In genomic region chr16:31094088-31094423, GRCh38 we compare ENCODE assay signal across 8 cellular contexts. TPM values are rescaled to one million over a fixed set of nuclear protein-coding genes. Genes with fewer than 3 reads are reported as not detected.
DNase-seq lines count a peak whose midpoint lies in the region; ATAC-seq, FAIRE-seq and TF ChIP-seq lines count a peak whose summit lies in the region.

No MANE protein-coding gene starts in this region.

- no peak for ATAC-seq in GM18868 (IDR thresholded peaks at IDR 0.05; ENCODE audit: unreplicated experiment)

- H3K9me3 ChIP-seq in HUES64 (ENCODE audit: insufficient read depth, low read depth, low read length) = no peaks in the 10 kb centered on the region
- H3K9me3 ChIP-seq in liver (ENCODE audit: control insufficient read depth in 4 of 4, low read length in 3 of 4) = no peaks in the 10 kb centered on the region
- H3K9me3 ChIP-seq in tibial nerve = no peaks in the 10 kb centered on the region

- H3K9ac ChIP-seq in HUES64 (ENCODE audit: low read depth, low read length) (peak overlapping the region; percentile 83), liver (ENCODE audit: low read depth in 1 of 2, low read length in 2 of 2) (peak overlapping the region; percentile 61 to 85)

- FAIRE-seq in bronchial epithelial cell (lab: Jason Lieb, UNC) = no peak

- H3K27me3 ChIP-seq in HUES64 (ENCODE audit: insufficient read depth, low read length) = no peaks in the 10 kb centered on the region
- H3K27me3 ChIP-seq in bronchial epithelial cell (ENCODE audit: control insufficient read depth, insufficient read depth, low read length) = no peaks in the 10 kb centered on the region
- no peaks in the 10 kb centered on the region for H3K27me3 ChIP-seq in liver (ENCODE audit: control insufficient read depth in 4 of 4, insufficient read depth in 4 of 4, low read length in 3 of 4)
- H3K27me3 ChIP-seq in tibial nerve = no peaks in the 10 kb centered on the region

- DNase-seq in ELR (ENCODE audit: low read depth) (peak; percentile 35), bronchial epithelial cell (ENCODE audit: low read depth) (no peak), tibial nerve (ENCODE audit: low spot score in 2 of 2) (no peak), NK-92 (lab: John Stamatoyannopoulos, UW; ENCODE audit: unreplicated experiment) (no peak), GDM1 (lab: John Stamatoyannopoulos, UW) (no peak)

- under 1% methylated on average over 20 of the region's 20 CpGs for WGBS in HUES64
- under 1% methylated on average over 20 of the region's 20 CpGs for WGBS in liver
- WGBS in tibial nerve, 2 donors = 0 to 1% methylated on average over 20 of the region's 20 CpGs

- H3K36me3 ChIP-seq in HUES64 (ENCODE audit: insufficient read depth, low read length) = peaks cover 26% of the 10 kb centered on the region
- peaks cover 5% of the 10 kb centered on the region for H3K36me3 ChIP-seq in bronchial epithelial cell (ENCODE audit: control insufficient read depth, insufficient read depth, low read length)
- peaks cover 2 to 16% (median 11%) of the 10 kb centered on the region in 4 donors for H3K36me3 ChIP-seq in liver (ENCODE audit: control insufficient read depth in 4 of 4, insufficient read depth in 3 of 4, low read depth in 1 of 4, low read length in 3 of 4)
- peaks cover 0 to 27% (median 0%) of the 10 kb centered on the region in 3 donors for H3K36me3 ChIP-seq in tibial nerve

- no peak for TF ChIP-seq EP300 in tibial nerve (IDR thresholded peaks at IDR 0.05)

- H3K4me1 ChIP-seq in HUES64 (ENCODE audit: insufficient read depth, low read length) (peaks cover 4% of the 10 kb centered on the region; the same call in 1 of the 2 replicates), liver (ENCODE audit: control insufficient read depth in 4 of 4, insufficient read depth in 4 of 4, low read length in 3 of 4) (peaks cover 0 to 19% (median 11%) of the 10 kb centered on the region in 4 donors), tibial nerve (peaks cover 0 to 29% (median 11%) of the 10 kb centered on the region in 4 donors)

- H3K27ac ChIP-seq in HUES64 (ENCODE audit: low read depth, low read length) (peak overlapping the region; percentile 88), liver (ENCODE audit: low read depth in 1 of 2, low read length in 2 of 2) (peak overlapping the region; percentile 91 to 96), tibial nerve (peak overlapping the region; percentile 58 to 89 (median 84))

- H3K4me3 ChIP-seq in HUES64 (ENCODE audit: low read length) (peak overlapping the region; percentile 79), bronchial epithelial cell (ENCODE audit: low read depth, low read length) (peak overlapping the region; percentile 77), liver (ENCODE audit: low read depth in 1 of 3, low read length in 3 of 3) (peak overlapping the region; percentile 89 to 93 (median 92)), tibial nerve (peak overlapping the region; percentile 69 to 82 (median 76))

- TF ChIP-seq POLR2A in tibial nerve (IDR thresholded peaks at IDR 0.05) = no peak

- TF ChIP-seq RAD21 in liver (IDR thresholded peaks at IDR 0.05) = no peak

- TF ChIP-seq CTCF in bronchial epithelial cell (IDR thresholded peaks at IDR 0.05; ENCODE audit: insufficient read depth, low read length, severe bottlenecking) (no peak), liver (IDR thresholded peaks at IDR 0.05; ENCODE audit: low read depth, low read length, missing input control) (no peak), tibial nerve (IDR thresholded peaks at IDR 0.05) (no peak)

TF ChIP-seq in liver, 16 proteins besides CTCF, POLR2A, EP300 and RAD21:
- TF ChIP-seq HNF4G (IDR thresholded peaks at IDR 0.05) (no peak), FOXA2 (IDR thresholded peaks at IDR 0.05) (no peak), RXRA (IDR thresholded peaks at IDR 0.05) (no peak), REST (IDR thresholded peaks at IDR 0.05) (no peak), EGR1 (IDR thresholded peaks at IDR 0.05; ENCODE audit: low read depth in 2 of 2) (no peak), NR2F2 (IDR thresholded peaks at IDR 0.05) (no peak), TAF1 (conservative IDR thresholded peaks at IDR 0.05) (no peak), FOXA1 (IDR thresholded peaks at IDR 0.05) (no peak), YY1 (IDR thresholded peaks at IDR 0.05) (no peak)

RNA-seq across cellular contexts. Expression of gene VKORC1, which starts 0.5 kb away (rescaled TPM):
- polyA plus RNA-seq in HUES64 (2013, experiment 1 of 2) = 66.6 TPM
- polyA plus RNA-seq in HUES64 (2013, experiment 2 of 2) = 80.0 TPM
- total RNA-seq in bronchial epithelial cell = 29.2 and 32.6 TPM in 2 replicates
- total RNA-seq in liver = 100 to 1,000 TPM in 1 of 2 donors, 10 to 100 TPM in 1; 29.9 to 166 TPM
- polyA plus RNA-seq in liver = 100 to 1,000 TPM; 360 to 519 TPM
- 100 to 1,000 TPM; 114 to 180 (median 136) TPM for total RNA-seq in tibial nerve

RNA-seq across cellular contexts. Expression of gene PRSS53, which starts 5.3 kb away (rescaled TPM):
- 1.4 TPM for polyA plus RNA-seq in HUES64 (2013, experiment 1 of 2)
- polyA plus RNA-seq in HUES64 (2013, experiment 2 of 2) = 0.95 TPM
- total RNA-seq in bronchial epithelial cell (0.90 and 1.1 TPM in 2 replicates), liver (10 to 100 TPM in 1 of 2 donors, under 1 TPM in 1; 0.51 to 14.5 TPM), tibial nerve (1 to 10 TPM; 1.3 to 5.4 (median 3.1) TPM)
- polyA plus RNA-seq in liver = 1 to 10 TPM; 1.6 to 4.4 TPM

RNA-seq across cellular contexts. Expression of gene BCKDK, which starts 14.1 kb away (rescaled TPM):
- polyA plus RNA-seq in HUES64 (2013, experiment 1 of 2) = 34.1 TPM
- polyA plus RNA-seq in HUES64 (2013, experiment 2 of 2) = 44.3 TPM
- total RNA-seq in bronchial epithelial cell (7.4 and 7.9 TPM in 2 replicates), liver (10 to 100 TPM; 10.0 to 29.5 TPM), tibial nerve (10 to 100 TPM; 37.9 to 53.4 (median 45.6) TPM)
- 10 to 100 TPM; 40.2 to 41.6 TPM for polyA plus RNA-seq in liver

RNA-seq across cellular contexts. Expression of gene ZNF646, which starts 19.8 kb away (rescaled TPM):
- polyA plus RNA-seq in HUES64 (2013, experiment 1 of 2) = 10.2 TPM
- 12.4 TPM for polyA plus RNA-seq in HUES64 (2013, experiment 2 of 2)
- total RNA-seq in bronchial epithelial cell (6.3 and 10.0 TPM in 2 replicates), liver (1 to 10 TPM; 5.4 to 9.6 TPM), tibial nerve (10 to 100 TPM; 13.4 to 22.5 (median 20.0) TPM)
- polyA plus RNA-seq in liver = 1 to 10 TPM in 1 of 2 donors, under 1 TPM in 1; 0.89 to 2.7 TPM

RNA-seq across cellular contexts. Expression of gene ZNF668, which starts 20.0 kb away (rescaled TPM):
- polyA plus RNA-seq in HUES64 (2013, experiment 1 of 2) = 12.8 TPM
- 8.7 TPM for polyA plus RNA-seq in HUES64 (2013, experiment 2 of 2)
- total RNA-seq in bronchial epithelial cell (6.5 and 8.2 TPM in 2 replicates), liver (1 to 10 TPM; 4.4 to 4.8 TPM), tibial nerve (10 to 100 TPM; 15.5 to 20.3 (median 16.7) TPM)
- 1 to 10 TPM in 1 of 2 donors, under 1 TPM in 1; 0.92 to 3.3 TPM for polyA plus RNA-seq in liver
